ENCODE assay signal across 31 cellular contexts in genomic region chr6:30446259-30446658, GRCh38.
"Had no signal": no experiment of that assay in that cellular context is flagged by ENCODE, and none has a peak within 500 bp of the region (broad histone marks: within the 10 kb centered on the region; RNA-seq: fewer than 3 reads in every experiment).

No MANE protein-coding gene starts in this region.

- H3K4me1 Mint-ChIP-seq: nephron, neural crest cell had no signal

- FAIRE-seq: islet of Langerhans, kidney, pancreas, small intestine had no signal

- H3K4me3 Mint-ChIP-seq: immature natural killer cell; naive thymus-derived CD8-positive, alpha-beta T cell; nephron; neural crest cell; stimulated activated memory B cell treated with anti-CD40 and anti-IgM and Interleukin-4, amounts not matched to agents 10 μg/mL and 1 μg/mL and 100 μg/mL, for 72 hours; stimulated activated naive CD8-positive, alpha-beta T cell treated with anti-CD3 and anti-CD28 coated beads, Interleukin-15, amount 100 ng/mL, for 72 hours had no signal

- H3K36me3 ChIP-seq: left lung, lower lobe of right lung, pancreas, prostate gland, sigmoid colon, spleen, transverse colon, upper lobe of left lung, vagina had no signal

- H3K9me3 ChIP-seq: left lung, lower lobe of right lung, pancreas, prostate gland, sigmoid colon, spleen, transverse colon, upper lobe of left lung, vagina had no signal

- H3K4me3 ChIP-seq: left lung, lower lobe of right lung, pancreas, prostate gland, sigmoid colon, spleen, transverse colon, upper lobe of left lung, vagina had no signal

- H3K9me3 Mint-ChIP-seq: immature natural killer cell; naive thymus-derived CD8-positive, alpha-beta T cell; neural crest cell; stimulated activated memory B cell treated with anti-CD40 and anti-IgM and Interleukin-4, amounts not matched to agents 10 μg/mL and 1 μg/mL and 100 μg/mL, for 72 hours; stimulated activated naive CD8-positive, alpha-beta T cell treated with anti-CD3 and anti-CD28 coated beads, Interleukin-15, amount 100 ng/mL, for 72 hours had no signal

- DNase-seq: hypothalamus; immature natural killer cell; kidney; left colon; left lung; lower lobe of right lung; mammary epithelial cell; mesenchymal stem cell; naive thymus-derived CD8-positive, alpha-beta T cell; nucleus accumbens; pancreas; posterior cingulate gyrus; retina; right cardiac atrium; sigmoid colon; small intestine; spleen; stimulated activated CD4-positive, alpha-beta T cell treated with anti-CD3 and anti-CD28 coated beads, Interleukin-2, amount 100 ng/mL, for 48 hours; stimulated activated CD4-positive, alpha-beta T cell treated with anti-CD3 and anti-CD28 coated beads, Interleukin-4, amount 100 ng/mL, for 4 hours; stimulated activated CD8-positive, alpha-beta memory T cell treated with anti-CD3 and anti-CD28 coated beads, Interleukin-4, amount 100 ng/mL, for 48 hours; stimulated activated naive CD4-positive, alpha-beta T cell treated with Interleukin-2 at 50 U/mL for 16 hours; stimulated activated naive CD8-positive, alpha-beta T cell treated with anti-CD3 and anti-CD28 coated beads, Interleukin-15, amount 100 ng/mL, for 72 hours; substantia nigra; transverse colon; upper lobe of left lung had no signal

- H3K27ac Mint-ChIP-seq: immature natural killer cell; naive thymus-derived CD8-positive, alpha-beta T cell; nephron; stimulated activated memory B cell treated with anti-CD40 and anti-IgM and Interleukin-4, amounts not matched to agents 10 μg/mL and 1 μg/mL and 100 μg/mL, for 72 hours; stimulated activated naive CD8-positive, alpha-beta T cell treated with anti-CD3 and anti-CD28 coated beads, Interleukin-15, amount 100 ng/mL, for 72 hours had no signal

- H3K36me3 Mint-ChIP-seq: immature natural killer cell; stimulated activated memory B cell treated with anti-CD40 and anti-IgM and Interleukin-4, amounts not matched to agents 10 μg/mL and 1 μg/mL and 100 μg/mL, for 72 hours had no signal

- H3K4me1 ChIP-seq: pancreas, prostate gland had no signal

- H3K27ac ChIP-seq: left lung, lower lobe of right lung, pancreas, prostate gland, sigmoid colon, spleen, transverse colon, upper lobe of left lung, vagina had no signal

- ATAC-seq: left colon; left lung; lower lobe of right lung; naive thymus-derived CD8-positive, alpha-beta T cell; pancreas; right cardiac atrium; stimulated activated memory B cell treated with anti-CD40 and anti-IgM and Interleukin-4, amounts not matched to agents 10 μg/mL and 1 μg/mL and 100 μg/mL, for 72 hours; stimulated activated naive CD8-positive, alpha-beta T cell treated with anti-CD3 and anti-CD28 coated beads, Interleukin-15, amount 100 ng/mL, for 72 hours had no signal
